In genomic region chr17:50707296-50708049, GRCh38 we compare ENCODE assay signal across 8 cellular contexts.
DNase-seq lines count a peak whose midpoint lies in the region; ATAC-seq and TF ChIP-seq lines count a peak whose summit lies in the region.

Gene ANKRD40 (minus strand): TSS chr17:50707914. CDS start chr17:50707654, 260 bp downstream.

- DNase-seq in AG09319 (ENCODE audit: extremely low read depth, low read depth) (peak; percentile 87), NCI-H345 treated with DMSO at 0.1 percent for 48 hours (lab: John Stamatoyannopoulos, UW; ENCODE audit: unreplicated experiment) (peak; percentile 68), islet precursor cell (peak; percentile 90)
- peak; percentile 83 for DNase-seq in activated CD4-positive, CD25-positive, alpha-beta regulatory T cell treated with anti-CD3 and anti-CD28 coated beads, Interleukin-2, amount 50 U/mL, for 16 hours (ENCODE audit: low read depth, low spot score)
- DNase-seq in central memory CD4-positive, alpha-beta T cell, result peak; percentile 90
- DNase-seq in stimulated activated CD4-positive, alpha-beta T cell treated with anti-CD3 and anti-CD28 coated beads, Interleukin-12 subunit alpha, Interleukin-12 subunit beta, amount 100 ng/mL, for 4 hours, result peak; percentile 84

- ATAC-seq in GM19035 (IDR thresholded peaks at IDR 0.05; ENCODE audit: unreplicated experiment), result peak; percentile 78
- peak; percentile 78 for ATAC-seq in HG03342 (IDR thresholded peaks at IDR 0.05; ENCODE audit: unreplicated experiment)

- TF ChIP-seq CTCF in AG09319 (IDR thresholded peaks at IDR 0.05; ENCODE audit: low read depth, low read length), result no peak

Comparison
In these comparisons a context has a peak if more than half of its experiments do, and no peak if none do; other contexts are left out.
1. Peak in every context shown above with its lines: DNase-seq and ATAC-seq.